1 cellular context compared by ENCODE assay signal in the genomic region with DNA sequence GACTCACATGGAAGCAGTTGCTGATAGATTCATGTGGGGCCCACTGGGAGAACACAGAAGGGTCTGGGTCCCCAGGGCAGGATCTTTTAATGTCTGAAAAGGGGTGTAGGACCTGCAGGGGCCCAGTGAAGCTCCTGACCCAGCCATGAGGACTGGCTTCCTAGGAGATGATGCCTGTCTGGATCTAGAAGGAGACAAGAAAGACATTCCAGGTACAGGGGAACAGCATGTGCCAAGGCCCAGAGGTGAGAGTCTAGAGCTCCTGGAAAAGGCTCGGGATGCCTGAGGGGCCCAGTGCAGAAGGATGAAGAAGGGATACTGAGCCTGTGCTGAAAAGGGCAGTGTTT.
TF ChIP-seq lines count a peak whose summit lies in the region.

No MANE protein-coding gene starts in this region.

TF ChIP-seq in HepG2, 621 proteins besides CTCF, POLR2A, EP300 and RAD21 (continued from another document and continues in another):
- peak; percentile 3; the same call in 1 of the 2 replicates for TF ChIP-seq ETV5 (CRISPR knock-in tag; IDR thresholded peaks at IDR 0.05; ENCODE audit: borderline replicate concordance)
- TF ChIP-seq, protein P1, sequence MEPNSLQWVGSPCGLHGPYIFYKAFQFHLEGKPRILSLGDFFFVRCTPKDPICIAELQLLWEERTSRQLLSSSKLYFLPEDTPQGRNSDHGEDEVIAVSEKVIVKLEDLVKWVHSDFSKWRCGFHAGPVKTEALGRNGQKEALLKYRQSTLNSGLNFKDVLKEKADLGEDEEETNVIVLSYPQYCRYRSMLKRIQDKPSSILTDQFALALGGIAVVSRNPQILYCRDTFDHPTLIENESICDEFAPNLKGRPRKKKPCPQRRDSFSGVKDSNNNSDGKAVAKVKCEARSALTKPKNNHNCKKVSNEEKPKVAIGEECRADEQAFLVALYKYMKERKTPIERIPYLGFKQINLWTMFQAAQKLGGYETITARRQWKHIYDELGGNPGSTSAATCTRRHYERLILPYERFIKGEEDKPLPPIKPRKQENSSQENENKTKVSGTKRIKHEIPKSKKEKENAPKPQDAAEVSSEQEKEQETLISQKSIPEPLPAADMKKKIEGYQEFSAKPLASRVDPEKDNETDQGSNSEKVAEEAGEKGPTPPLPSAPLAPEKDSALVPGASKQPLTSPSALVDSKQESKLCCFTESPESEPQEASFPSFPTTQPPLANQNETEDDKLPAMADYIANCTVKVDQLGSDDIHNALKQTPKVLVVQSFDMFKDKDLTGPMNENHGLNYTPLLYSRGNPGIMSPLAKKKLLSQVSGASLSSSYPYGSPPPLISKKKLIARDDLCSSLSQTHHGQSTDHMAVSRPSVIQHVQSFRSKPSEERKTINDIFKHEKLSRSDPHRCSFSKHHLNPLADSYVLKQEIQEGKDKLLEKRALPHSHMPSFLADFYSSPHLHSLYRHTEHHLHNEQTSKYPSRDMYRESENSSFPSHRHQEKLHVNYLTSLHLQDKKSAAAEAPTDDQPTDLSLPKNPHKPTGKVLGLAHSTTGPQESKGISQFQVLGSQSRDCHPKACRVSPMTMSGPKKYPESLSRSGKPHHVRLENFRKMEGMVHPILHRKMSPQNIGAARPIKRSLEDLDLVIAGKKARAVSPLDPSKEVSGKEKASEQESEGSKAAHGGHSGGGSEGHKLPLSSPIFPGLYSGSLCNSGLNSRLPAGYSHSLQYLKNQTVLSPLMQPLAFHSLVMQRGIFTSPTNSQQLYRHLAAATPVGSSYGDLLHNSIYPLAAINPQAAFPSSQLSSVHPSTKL (CRISPR knock-in tag; IDR thresholded peaks at IDR 0.05), result no peak
- no peak for TF ChIP-seq TEAD2 (CRISPR knock-in tag; IDR thresholded peaks at IDR 0.05)
- no peak for TF ChIP-seq ZNF264 (CRISPR knock-in tag; IDR thresholded peaks at IDR 0.05)
- TF ChIP-seq, protein P2, sequence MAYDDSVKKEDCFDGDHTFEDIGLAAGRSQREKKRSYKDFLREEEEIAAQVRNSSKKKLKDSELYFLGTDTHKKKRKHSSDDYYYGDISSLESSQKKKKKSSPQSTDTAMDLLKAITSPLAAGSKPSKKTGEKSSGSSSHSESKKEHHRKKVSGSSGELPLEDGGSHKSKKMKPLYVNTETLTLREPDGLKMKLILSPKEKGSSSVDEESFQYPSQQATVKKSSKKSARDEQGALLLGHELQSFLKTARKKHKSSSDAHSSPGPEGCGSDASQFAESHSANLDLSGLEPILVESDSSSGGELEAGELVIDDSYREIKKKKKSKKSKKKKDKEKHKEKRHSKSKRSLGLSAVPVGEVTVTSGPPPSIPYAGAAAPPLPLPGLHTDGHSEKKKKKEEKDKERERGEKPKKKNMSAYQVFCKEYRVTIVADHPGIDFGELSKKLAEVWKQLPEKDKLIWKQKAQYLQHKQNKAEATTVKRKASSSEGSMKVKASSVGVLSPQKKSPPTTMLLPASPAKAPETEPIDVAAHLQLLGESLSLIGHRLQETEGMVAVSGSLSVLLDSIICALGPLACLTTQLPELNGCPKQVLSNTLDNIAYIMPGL (CRISPR knock-in tag; IDR thresholded peaks at IDR 0.05; ENCODE audit: borderline replicate concordance in 1 of 2, low read depth in 1 of 2), result peak in 1 of 2 experiments; percentile 45; a peak in 1 of 4 replicates
- TF ChIP-seq, protein P3, sequence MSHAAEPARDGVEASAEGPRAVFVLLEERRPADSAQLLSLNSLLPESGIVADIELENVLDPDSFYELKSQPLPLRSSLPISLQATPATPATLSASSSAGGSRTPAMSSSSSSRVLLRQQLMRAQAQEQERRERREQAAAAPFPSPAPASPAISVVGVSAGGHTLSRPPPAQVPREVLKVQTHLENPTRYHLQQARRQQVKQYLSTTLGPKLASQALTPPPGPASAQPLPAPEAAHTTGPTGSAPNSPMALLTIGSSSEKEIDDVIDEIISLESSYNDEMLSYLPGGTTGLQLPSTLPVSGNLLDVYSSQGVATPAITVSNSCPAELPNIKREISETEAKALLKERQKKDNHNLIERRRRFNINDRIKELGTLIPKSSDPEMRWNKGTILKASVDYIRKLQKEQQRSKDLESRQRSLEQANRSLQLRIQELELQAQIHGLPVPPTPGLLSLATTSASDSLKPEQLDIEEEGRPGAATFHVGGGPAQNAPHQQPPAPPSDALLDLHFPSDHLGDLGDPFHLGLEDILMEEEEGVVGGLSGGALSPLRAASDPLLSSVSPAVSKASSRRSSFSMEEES (CRISPR knock-in tag; IDR thresholded peaks at IDR 0.05), result no peak
- TF ChIP-seq SNAI1 (CRISPR knock-in tag; IDR thresholded peaks at IDR 0.05; ENCODE audit: borderline replicate concordance), result no peak
- TF ChIP-seq, protein P4, sequence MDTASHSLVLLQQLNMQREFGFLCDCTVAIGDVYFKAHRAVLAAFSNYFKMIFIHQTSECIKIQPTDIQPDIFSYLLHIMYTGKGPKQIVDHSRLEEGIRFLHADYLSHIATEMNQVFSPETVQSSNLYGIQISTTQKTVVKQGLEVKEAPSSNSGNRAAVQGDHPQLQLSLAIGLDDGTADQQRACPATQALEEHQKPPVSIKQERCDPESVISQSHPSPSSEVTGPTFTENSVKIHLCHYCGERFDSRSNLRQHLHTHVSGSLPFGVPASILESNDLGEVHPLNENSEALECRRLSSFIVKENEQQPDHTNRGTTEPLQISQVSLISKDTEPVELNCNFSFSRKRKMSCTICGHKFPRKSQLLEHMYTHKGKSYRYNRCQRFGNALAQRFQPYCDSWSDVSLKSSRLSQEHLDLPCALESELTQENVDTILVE (CRISPR knock-in tag; IDR thresholded peaks at IDR 0.05), result no peak; the same call in 1 of the 2 replicates
- TF ChIP-seq RBFOX2 (IDR thresholded peaks at IDR 0.05; ENCODE audit: low read depth, low read length), result no peak
- TF ChIP-seq ZNF441 (CRISPR knock-in tag; IDR thresholded peaks at IDR 0.05; ENCODE audit: borderline replicate concordance), result no peak
- 0 out of 2 replicates have a peak, but pooled peaks have one; percentile 77 for TF ChIP-seq PAX8 (CRISPR knock-in tag; IDR thresholded peaks at IDR 0.05; ENCODE audit: borderline replicate concordance)
- TF ChIP-seq IKZF4 (CRISPR knock-in tag; IDR thresholded peaks at IDR 0.05; ENCODE audit: borderline replicate concordance, low read depth, not compliant biosample characterization), result peak; percentile 15
- TF ChIP-seq MBD4 (IDR thresholded peaks at IDR 0.05; ENCODE audit: borderline replicate concordance, low read length), result no peak
- TF ChIP-seq, protein P5, sequence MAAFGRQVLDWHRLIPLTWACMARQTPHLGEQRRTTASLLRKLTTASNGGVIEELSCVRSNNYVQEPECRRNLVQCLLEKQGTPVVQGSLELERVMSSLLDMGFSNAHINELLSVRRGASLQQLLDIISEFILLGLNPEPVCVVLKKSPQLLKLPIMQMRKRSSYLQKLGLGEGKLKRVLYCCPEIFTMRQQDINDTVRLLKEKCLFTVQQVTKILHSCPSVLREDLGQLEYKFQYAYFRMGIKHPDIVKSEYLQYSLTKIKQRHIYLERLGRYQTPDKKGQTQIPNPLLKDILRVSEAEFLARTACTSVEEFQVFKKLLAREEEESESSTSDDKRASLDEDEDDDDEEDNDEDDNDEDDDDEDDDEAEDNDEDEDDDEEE (CRISPR knock-in tag; IDR thresholded peaks at IDR 0.05), result no peak
- no peak for TF ChIP-seq CEBPB (IDR thresholded peaks at IDR 0.05; ENCODE audit: borderline replicate concordance, low read depth, low read length)
- TF ChIP-seq, protein P6, sequence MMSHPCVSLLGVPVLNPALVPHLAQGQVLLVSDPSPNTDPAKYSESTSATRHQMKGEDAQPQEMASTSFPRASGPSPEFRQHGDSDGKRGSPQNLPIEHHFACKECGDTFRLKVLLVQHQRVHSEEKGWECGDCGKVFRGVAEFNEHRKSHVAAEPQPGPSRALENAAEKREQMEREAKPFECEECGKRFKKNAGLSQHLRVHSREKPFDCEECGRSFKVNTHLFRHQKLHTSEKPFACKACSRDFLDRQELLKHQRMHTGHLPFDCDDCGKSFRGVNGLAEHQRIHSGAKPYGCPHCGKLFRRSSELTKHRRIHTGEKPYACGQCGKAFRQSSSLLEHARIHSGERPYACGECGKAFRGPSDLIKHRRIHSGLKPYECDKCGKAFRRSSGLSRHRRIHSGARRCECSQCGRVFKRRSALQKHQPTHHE (CRISPR knock-in tag; IDR thresholded peaks at IDR 0.05; ENCODE audit: borderline replicate concordance), result 0 out of 2 replicates have a peak, but pooled peaks have one; percentile 23
- TF ChIP-seq ZNF143 (CRISPR knock-in tag; IDR thresholded peaks at IDR 0.05), result no peak
- TF ChIP-seq, protein P7, sequence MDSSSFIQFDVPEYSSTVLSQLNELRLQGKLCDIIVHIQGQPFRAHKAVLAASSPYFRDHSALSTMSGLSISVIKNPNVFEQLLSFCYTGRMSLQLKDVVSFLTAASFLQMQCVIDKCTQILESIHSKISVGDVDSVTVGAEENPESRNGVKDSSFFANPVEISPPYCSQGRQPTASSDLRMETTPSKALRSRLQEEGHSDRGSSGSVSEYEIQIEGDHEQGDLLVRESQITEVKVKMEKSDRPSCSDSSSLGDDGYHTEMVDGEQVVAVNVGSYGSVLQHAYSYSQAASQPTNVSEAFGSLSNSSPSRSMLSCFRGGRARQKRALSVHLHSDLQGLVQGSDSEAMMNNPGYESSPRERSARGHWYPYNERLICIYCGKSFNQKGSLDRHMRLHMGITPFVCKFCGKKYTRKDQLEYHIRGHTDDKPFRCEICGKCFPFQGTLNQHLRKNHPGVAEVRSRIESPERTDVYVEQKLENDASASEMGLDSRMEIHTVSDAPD (CRISPR knock-in tag; IDR thresholded peaks at IDR 0.05), result 0 out of 2 replicates have a peak, but pooled peaks have one; percentile 13
- TF ChIP-seq, protein P8, sequence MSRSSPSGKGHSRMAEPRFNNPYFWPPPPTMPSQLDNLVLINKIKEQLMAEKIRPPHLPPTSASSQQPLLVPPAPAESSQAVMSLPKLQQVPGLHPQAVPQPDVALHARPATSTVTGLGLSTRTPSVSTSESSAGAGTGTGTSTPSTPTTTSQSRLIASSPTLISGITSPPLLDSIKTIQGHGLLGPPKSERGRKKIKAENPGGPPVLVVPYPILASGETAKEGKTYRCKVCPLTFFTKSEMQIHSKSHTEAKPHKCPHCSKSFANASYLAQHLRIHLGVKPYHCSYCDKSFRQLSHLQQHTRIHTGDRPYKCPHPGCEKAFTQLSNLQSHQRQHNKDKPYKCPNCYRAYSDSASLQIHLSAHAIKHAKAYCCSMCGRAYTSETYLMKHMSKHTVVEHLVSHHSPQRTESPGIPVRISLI (CRISPR knock-in tag; IDR thresholded peaks at IDR 0.05; ENCODE audit: borderline replicate concordance), result no peak
- TF ChIP-seq, protein P9, sequence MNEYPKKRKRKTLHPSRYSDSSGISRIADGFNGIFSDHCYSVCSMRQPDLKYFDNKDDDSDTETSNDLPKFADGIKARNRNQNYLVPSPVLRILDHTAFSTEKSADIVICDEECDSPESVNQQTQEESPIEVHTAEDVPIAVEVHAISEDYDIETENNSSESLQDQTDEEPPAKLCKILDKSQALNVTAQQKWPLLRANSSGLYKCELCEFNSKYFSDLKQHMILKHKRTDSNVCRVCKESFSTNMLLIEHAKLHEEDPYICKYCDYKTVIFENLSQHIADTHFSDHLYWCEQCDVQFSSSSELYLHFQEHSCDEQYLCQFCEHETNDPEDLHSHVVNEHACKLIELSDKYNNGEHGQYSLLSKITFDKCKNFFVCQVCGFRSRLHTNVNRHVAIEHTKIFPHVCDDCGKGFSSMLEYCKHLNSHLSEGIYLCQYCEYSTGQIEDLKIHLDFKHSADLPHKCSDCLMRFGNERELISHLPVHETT (CRISPR knock-in tag; conservative IDR thresholded peaks at IDR 0.05), result no peak
- TF ChIP-seq NCOA2 (CRISPR knock-in tag; IDR thresholded peaks at IDR 0.05), result no peak
- no peak for TF ChIP-seq ZNF12 (CRISPR knock-in tag; IDR thresholded peaks at IDR 0.05)
- no peak for TF ChIP-seq ZNF567 (CRISPR knock-in tag; IDR thresholded peaks at IDR 0.05; ENCODE audit: borderline replicate concordance)
- TF ChIP-seq ZBTB3 (CRISPR knock-in tag; IDR thresholded peaks at IDR 0.05; ENCODE audit: borderline replicate concordance, low read depth), result no peak
- TF ChIP-seq, protein P10, sequence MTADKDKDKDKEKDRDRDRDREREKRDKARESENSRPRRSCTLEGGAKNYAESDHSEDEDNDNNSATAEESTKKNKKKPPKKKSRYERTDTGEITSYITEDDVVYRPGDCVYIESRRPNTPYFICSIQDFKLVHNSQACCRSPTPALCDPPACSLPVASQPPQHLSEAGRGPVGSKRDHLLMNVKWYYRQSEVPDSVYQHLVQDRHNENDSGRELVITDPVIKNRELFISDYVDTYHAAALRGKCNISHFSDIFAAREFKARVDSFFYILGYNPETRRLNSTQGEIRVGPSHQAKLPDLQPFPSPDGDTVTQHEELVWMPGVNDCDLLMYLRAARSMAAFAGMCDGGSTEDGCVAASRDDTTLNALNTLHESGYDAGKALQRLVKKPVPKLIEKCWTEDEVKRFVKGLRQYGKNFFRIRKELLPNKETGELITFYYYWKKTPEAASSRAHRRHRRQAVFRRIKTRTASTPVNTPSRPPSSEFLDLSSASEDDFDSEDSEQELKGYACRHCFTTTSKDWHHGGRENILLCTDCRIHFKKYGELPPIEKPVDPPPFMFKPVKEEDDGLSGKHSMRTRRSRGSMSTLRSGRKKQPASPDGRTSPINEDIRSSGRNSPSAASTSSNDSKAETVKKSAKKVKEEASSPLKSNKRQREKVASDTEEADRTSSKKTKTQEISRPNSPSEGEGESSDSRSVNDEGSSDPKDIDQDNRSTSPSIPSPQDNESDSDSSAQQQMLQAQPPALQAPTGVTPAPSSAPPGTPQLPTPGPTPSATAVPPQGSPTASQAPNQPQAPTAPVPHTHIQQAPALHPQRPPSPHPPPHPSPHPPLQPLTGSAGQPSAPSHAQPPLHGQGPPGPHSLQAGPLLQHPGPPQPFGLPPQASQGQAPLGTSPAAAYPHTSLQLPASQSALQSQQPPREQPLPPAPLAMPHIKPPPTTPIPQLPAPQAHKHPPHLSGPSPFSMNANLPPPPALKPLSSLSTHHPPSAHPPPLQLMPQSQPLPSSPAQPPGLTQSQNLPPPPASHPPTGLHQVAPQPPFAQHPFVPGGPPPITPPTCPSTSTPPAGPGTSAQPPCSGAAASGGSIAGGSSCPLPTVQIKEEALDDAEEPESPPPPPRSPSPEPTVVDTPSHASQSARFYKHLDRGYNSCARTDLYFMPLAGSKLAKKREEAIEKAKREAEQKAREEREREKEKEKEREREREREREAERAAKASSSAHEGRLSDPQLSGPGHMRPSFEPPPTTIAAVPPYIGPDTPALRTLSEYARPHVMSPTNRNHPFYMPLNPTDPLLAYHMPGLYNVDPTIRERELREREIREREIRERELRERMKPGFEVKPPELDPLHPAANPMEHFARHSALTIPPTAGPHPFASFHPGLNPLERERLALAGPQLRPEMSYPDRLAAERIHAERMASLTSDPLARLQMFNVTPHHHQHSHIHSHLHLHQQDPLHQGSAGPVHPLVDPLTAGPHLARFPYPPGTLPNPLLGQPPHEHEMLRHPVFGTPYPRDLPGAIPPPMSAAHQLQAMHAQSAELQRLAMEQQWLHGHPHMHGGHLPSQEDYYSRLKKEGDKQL (CRISPR knock-in tag; IDR thresholded peaks at IDR 0.05; ENCODE audit: low read depth), result no peak
- no peak for TF ChIP-seq TAF1 (CRISPR knock-in tag; IDR thresholded peaks at IDR 0.05)
- TF ChIP-seq HNRNPL (IDR thresholded peaks at IDR 0.05; ENCODE audit: low read depth, low read length), result no peak
- no peak for TF ChIP-seq SIN3B (IDR thresholded peaks at IDR 0.05; ENCODE audit: low read length)
- peak; percentile 66; the same call in 1 of the 2 replicates for TF ChIP-seq ARID2 (CRISPR knock-in tag; IDR thresholded peaks at IDR 0.05; ENCODE audit: borderline replicate concordance)
- no peak for TF ChIP-seq ZMAT3 (CRISPR knock-in tag; conservative IDR thresholded peaks at IDR 0.05)
